In the genomic region with DNA sequence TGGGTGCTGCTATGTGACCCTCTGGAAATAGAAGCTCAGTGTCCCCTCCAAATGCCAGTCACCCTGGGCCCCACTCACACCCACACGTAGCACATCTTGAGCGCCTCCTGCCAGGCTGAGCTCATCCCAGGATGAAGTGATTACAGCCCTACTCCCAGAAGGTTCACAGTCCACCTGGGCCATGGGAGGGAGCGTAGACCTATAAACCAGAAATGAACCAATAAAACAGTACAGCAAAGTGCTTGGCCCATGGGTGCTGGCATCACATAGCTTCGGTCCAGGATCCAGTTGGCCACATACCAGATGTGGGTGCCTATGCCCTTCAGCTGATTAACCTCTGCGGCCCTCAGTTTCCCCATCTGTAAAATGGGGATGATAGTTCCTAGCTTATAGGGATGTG, we compare ENCODE assay signal across 1 cellular context.
TF ChIP-seq lines count a peak whose summit lies in the region.

No MANE protein-coding gene starts in this region.

TF ChIP-seq in IMR-90, 13 proteins besides CTCF, POLR2A, EP300 and RAD21 (continued from another document):
- TF ChIP-seq MAZ (IDR thresholded peaks at IDR 0.05; ENCODE audit: borderline replicate concordance, low read depth, low read length): no peak
- TF ChIP-seq MAFK (IDR thresholded peaks at IDR 0.05; ENCODE audit: low read depth, low read length): no peak
- TF ChIP-seq CHD1 (IDR thresholded peaks at IDR 0.05; ENCODE audit: low read depth, low read length): no peak
- TF ChIP-seq, protein P1, sequence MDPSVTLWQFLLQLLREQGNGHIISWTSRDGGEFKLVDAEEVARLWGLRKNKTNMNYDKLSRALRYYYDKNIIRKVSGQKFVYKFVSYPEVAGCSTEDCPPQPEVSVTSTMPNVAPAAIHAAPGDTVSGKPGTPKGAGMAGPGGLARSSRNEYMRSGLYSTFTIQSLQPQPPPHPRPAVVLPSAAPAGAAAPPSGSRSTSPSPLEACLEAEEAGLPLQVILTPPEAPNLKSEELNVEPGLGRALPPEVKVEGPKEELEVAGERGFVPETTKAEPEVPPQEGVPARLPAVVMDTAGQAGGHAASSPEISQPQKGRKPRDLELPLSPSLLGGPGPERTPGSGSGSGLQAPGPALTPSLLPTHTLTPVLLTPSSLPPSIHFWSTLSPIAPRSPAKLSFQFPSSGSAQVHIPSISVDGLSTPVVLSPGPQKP (IDR thresholded peaks at IDR 0.05; ENCODE audit: borderline replicate concordance, low read depth, low read length): no peak
- TF ChIP-seq MXI1 (IDR thresholded peaks at IDR 0.05; ENCODE audit: borderline replicate concordance, low read depth, low read length): no peak
